10 cellular contexts compared by ENCODE assay signal in genomic region chr15:73346735-73347312, GRCh38. TPM values are rescaled to one million over a fixed set of nuclear protein-coding genes. Genes with fewer than 3 reads are reported as not detected.
A peak's percentile ranks its signal among the peaks of the same experiment; 100 is the strongest.
DNase-seq lines count a peak whose midpoint lies in the region; ATAC-seq, FAIRE-seq and TF ChIP-seq lines count a peak whose summit lies in the region.
"Had no signal": no experiment of that assay in that cellular context is flagged by ENCODE, and none has a peak within 500 bp of the region (broad histone marks: within the 10 kb centered on the region; RNA-seq: fewer than 3 reads in every experiment).

No MANE protein-coding gene starts in this region.

- peaks cover 2% of the 10 kb centered on the region for H3K27me3 Mint-ChIP-seq in activated CD4-positive, alpha-beta T cell treated with anti-CD3 and anti-CD28 coated beads, Interleukin-2, amount 10 ng/mL, durations not matched to agents 7 days and 5 days
- H3K27me3 Mint-ChIP-seq in osteocyte (ENCODE audit: unreplicated experiment), result peaks cover 4% of the 10 kb centered on the region

- no peak for TF ChIP-seq POLR2A in H1 (IDR thresholded peaks at IDR 0.05; ENCODE audit: control extremely low read depth in 1 of 2, low read depth in 2 of 2, low read length in 2 of 2)

- peaks cover 0 to 7% (median 3%) of the 10 kb centered on the region in 4 experiments; a peak in 6 of 7 replicates for H3K4me1 ChIP-seq in H1 (replicated peaks in 1 of 4; ENCODE audit: control insufficient read depth in 3 of 4, insufficient read depth in 4 of 4, low read length in 3 of 4)

- H3K9me3 Mint-ChIP-seq in activated CD4-positive, alpha-beta T cell treated with anti-CD3 and anti-CD28 coated beads, Interleukin-2, amount 10 ng/mL, durations not matched to agents 7 days and 5 days, result peaks cover 3% of the 10 kb centered on the region
- peaks cover 5% of the 10 kb centered on the region for H3K9me3 Mint-ChIP-seq in osteocyte (ENCODE audit: unreplicated experiment)

- H3K27ac Mint-ChIP-seq in activated CD4-positive, alpha-beta T cell treated with anti-CD3 and anti-CD28 coated beads, Interleukin-2, amount 10 ng/mL, durations not matched to agents 7 days and 5 days, result no peak overlapping the region
- no peak overlapping the region for H3K27ac Mint-ChIP-seq in osteocyte (ENCODE audit: unreplicated experiment)

- H2AK5ac ChIP-seq in H1 (ENCODE audit: low read depth, low read length), result no peak overlapping the region

- peaks cover 0 to 3% of the 10 kb centered on the region in 2 experiments; a peak in 1 of 4 replicates for H3K9me3 ChIP-seq in H1 (ENCODE audit: insufficient read depth in 2 of 2, low read depth in 1 of 2, low read length in 1 of 2)

- peaks cover 0 to 9% (median 6%) of the 10 kb centered on the region in 4 experiments; a peak in 5 of 8 replicates for H3K36me3 ChIP-seq in H1 (ENCODE audit: control insufficient read depth in 2 of 4, insufficient read depth in 4 of 4, low read length in 3 of 4)

- no peak for FAIRE-seq in H1 (lab: Jason Lieb, UNC)

- H2BK20ac ChIP-seq in H1 (ENCODE audit: low read length), result no peak overlapping the region

- no peaks in the 10 kb centered on the region for H3K27me3 ChIP-seq in H1 (replicated peaks in 1 of 4; ENCODE audit: control insufficient read depth in 3 of 4, extremely low read depth in 1 of 4, insufficient read depth in 3 of 4, low read length in 3 of 4)

- POLR2A ChIA-PET in activated CD4-positive, alpha-beta T cell treated with anti-CD3 and anti-CD28 coated beads, Interleukin-2, amount 10 ng/mL, durations not matched to agents 7 days and 5 days (lab: Charles Lee), result no interaction called here
- POLR2A ChIA-PET in H1 (lab: Charles Lee; ENCODE audit: partially characterized antibody), result no interaction called here

- 52% methylated on average over 9 of the region's 9 CpGs; no CpG with 5 or more reads in 1 of the 2 experiments for WGBS in H1 (ENCODE audit: extremely low coverage in 1 of 2, insufficient coverage in 1 of 2, insufficient read length in 1 of 2, insufficient replicate concordance in 2 of 2, low coverage in 1 of 2, low lambda C conversion rate in 2 of 2, missing lambda C conversion rate in 1 of 2), 2 experiments

- peaks cover 10% of the 10 kb centered on the region for H3K79me1 ChIP-seq in H1 (ENCODE audit: low read depth, low read length)

- no peak overlapping the region for H2BK5ac ChIP-seq in H1 (ENCODE audit: low read depth, low read length)

- H3K23ac ChIP-seq in H1 (ENCODE audit: insufficient read length), result no peak overlapping the region

- no peak overlapping the region for H3K4me3 ChIP-seq in H1 (ENCODE audit: extremely low read depth in 1 of 4, insufficient read depth in 2 of 4, low read depth in 3 of 4, low read length in 4 of 4)

- no peak overlapping the region for H3K27ac ChIP-seq in H1 (ENCODE audit: low read depth, low read length)
- H3K27ac ChIP-seq: VCaP had no signal

- H3K9ac ChIP-seq in H1 (replicated peaks in 1 of 4; ENCODE audit: extremely low read depth in 1 of 4, low read depth in 3 of 4, low read length in 3 of 4), result no peak overlapping the region

- no peak overlapping the region for H3K56ac ChIP-seq in H1 (replicated peaks; ENCODE audit: insufficient read length, low read depth, low read length)

- no peak overlapping the region for H4K91ac ChIP-seq in H1 (replicated peaks; ENCODE audit: insufficient read length, low read length)

- H3K4me3 Mint-ChIP-seq in activated CD4-positive, alpha-beta T cell treated with anti-CD3 and anti-CD28 coated beads, Interleukin-2, amount 10 ng/mL, durations not matched to agents 7 days and 5 days, result no peak overlapping the region
- no peak overlapping the region for H3K4me3 Mint-ChIP-seq in osteocyte (ENCODE audit: unreplicated experiment)

- no peak overlapping the region for H3K14ac ChIP-seq in H1 (ENCODE audit: insufficient read length)

- no peaks in the 10 kb centered on the region for H3K4me1 Mint-ChIP-seq in activated CD4-positive, alpha-beta T cell treated with anti-CD3 and anti-CD28 coated beads, Interleukin-2, amount 10 ng/mL, durations not matched to agents 7 days and 5 days
- H3K4me1 Mint-ChIP-seq in osteocyte (ENCODE audit: unreplicated experiment), result no peaks in the 10 kb centered on the region

- CTCF ChIA-PET in activated CD4-positive, alpha-beta T cell treated with anti-CD3 and anti-CD28 coated beads, Interleukin-2, amount 10 ng/mL, durations not matched to agents 7 days and 5 days (lab: Charles Lee), result no interaction called here
- CTCF ChIA-PET in H1 (lab: Charles Lee; ENCODE audit: partially characterized antibody), result interaction anchor here (1.7 to 2.4 kb wide), 2 partner anchors 15 to 20 kb away, joined by 4 to 10 read pairs; no protein-coding TSS in a partner anchor

- no peak overlapping the region for H3K18ac ChIP-seq in H1 (ENCODE audit: extremely low read depth, low read length)

- TF ChIP-seq CTCF in H1 (IDR thresholded peaks at IDR 0.05; ENCODE audit: control extremely low read depth in 1 of 3, insufficient read depth in 1 of 3, low read depth in 1 of 3, low read length in 3 of 3) (no peak), osteocyte (IDR thresholded peaks at IDR 0.05) (no peak)

- no peak overlapping the region for H4K5ac ChIP-seq in H1 (ENCODE audit: insufficient read length, low read depth, low read length)

- H3K79me2 ChIP-seq in H1 (ENCODE audit: control insufficient read depth in 1 of 2, insufficient read depth in 2 of 2, low read length in 2 of 2), result peaks cover 0 to 65% of the 10 kb centered on the region in 2 experiments; a peak in 2 of 4 replicates

- peaks cover 18 to 37% of the 10 kb centered on the region in 2 experiments for H4K20me1 ChIP-seq in H1 (replicated peaks in 1 of 2; ENCODE audit: control insufficient read depth in 1 of 2, insufficient read depth in 2 of 2, low read length in 2 of 2)

- no peak for TF ChIP-seq EP300 in H1 (IDR thresholded peaks at IDR 0.05; ENCODE audit: borderline replicate concordance in 1 of 2, low read depth in 2 of 2, low read length in 2 of 2)

- no peak overlapping the region for H2BK120ac ChIP-seq in H1 (replicated peaks; ENCODE audit: low read depth, low read length)

- H2AFZ ChIP-seq in H1 (ENCODE audit: low read length), result no peak overlapping the region

- no peak overlapping the region for H3K4me2 ChIP-seq in H1 (ENCODE audit: insufficient read depth in 1 of 2, low read depth in 2 of 2, low read length in 2 of 2)

- no peak overlapping the region for H3K4ac ChIP-seq in H1 (replicated peaks; ENCODE audit: insufficient read length, low read depth, low read length)

- no peak for ATAC-seq in activated CD4-positive, CD25-positive, alpha-beta regulatory T cell treated with anti-CD3 and anti-CD28 coated beads, Interleukin-2, amount 50 U/mL, for 24 hours
- ATAC-seq in GM18868 (IDR thresholded peaks at IDR 0.05; ENCODE audit: unreplicated experiment), result no peak

- no peaks in the 10 kb centered on the region for H3K23me2 ChIP-seq in H1 (ENCODE audit: low read depth, low read length)

- H4K8ac ChIP-seq in H1 (ENCODE audit: extremely low read depth, insufficient read depth, low read length), result no peak overlapping the region

- TF ChIP-seq RAD21 in H1 (IDR thresholded peaks at IDR 0.05 in 1 of 2, conservative IDR thresholded peaks at IDR 0.05 in 1 of 2; ENCODE audit: low read depth in 2 of 2, low read length in 2 of 2), result peak in 1 of 2 experiments; percentile 26; a peak in 1 of 4 replicates

- H2BK15ac ChIP-seq in H1 (ENCODE audit: low read length), result no peak overlapping the region

- no peaks in the 10 kb centered on the region for H3K36me3 Mint-ChIP-seq in activated CD4-positive, alpha-beta T cell treated with anti-CD3 and anti-CD28 coated beads, Interleukin-2, amount 10 ng/mL, durations not matched to agents 7 days and 5 days (ENCODE audit: low read depth)
- no peaks in the 10 kb centered on the region for H3K36me3 Mint-ChIP-seq in osteocyte (ENCODE audit: unreplicated experiment)

- no peak overlapping the region for H2BK12ac ChIP-seq in H1 (ENCODE audit: low read depth, low read length)

- peak; percentile 7 to 23 (median 12) for DNase-seq in activated CD4-positive, CD25-positive, alpha-beta regulatory T cell (lab: John Stamatoyannopoulos, UW)
- DNase-seq in activated CD4-positive, alpha-beta T cell treated with anti-CD3 and anti-CD28 coated beads, Interleukin-2, amount 10 ng/mL, durations not matched to agents 7 days and 5 days, result peak; percentile 73
- DNase-seq in H1 (ENCODE audit: low read depth in 1 of 2, low spot score in 2 of 2), result peak; percentile 34 to 91
- DNase-seq in retina, result peak; percentile 41
- no peak for DNase-seq in DMS79 treated with DMSO at 0.1 percent for 48 hours (lab: John Stamatoyannopoulos, UW)
- no peak for DNase-seq in osteocyte (ENCODE audit: extremely low spot score, unreplicated experiment)

TF ChIP-seq in H1, 55 proteins besides CTCF, POLR2A, EP300 and RAD21 (continues in another document):
- no peak for TF ChIP-seq HDAC6 (IDR thresholded peaks at IDR 0.05; ENCODE audit: low read depth, low read length)
- no peak for TF ChIP-seq CBX8 (IDR thresholded peaks at IDR 0.05; ENCODE audit: borderline replicate concordance, low read depth, low read length)
- peak; percentile 41 to 67; a peak in 1 of 4 replicates for TF ChIP-seq HDAC2 (IDR thresholded peaks at IDR 0.05; ENCODE audit: borderline replicate concordance in 1 of 2, low read depth in 2 of 2, low read length in 2 of 2)
- TF ChIP-seq POLR2AphosphoS5 (IDR thresholded peaks at IDR 0.05; ENCODE audit: low read depth, low read length), result no peak
- 0 out of 2 replicates have a peak, but pooled peaks have one; percentile 26 for TF ChIP-seq TEAD4 (IDR thresholded peaks at IDR 0.05; ENCODE audit: low read depth, low read length)
- peak; percentile 90 for TF ChIP-seq SAP30 (IDR thresholded peaks at IDR 0.05; ENCODE audit: insufficient read depth, insufficient replicate concordance, low read length)
- TF ChIP-seq SIN3A (conservative IDR thresholded peaks at IDR 0.05 in 1 of 2, IDR thresholded peaks at IDR 0.05 in 1 of 2; ENCODE audit: low read depth in 1 of 2, low read length in 2 of 2), result peak; percentile 90 to 95
- no peak for TF ChIP-seq SIRT6 (IDR thresholded peaks at IDR 0.05; ENCODE audit: low read length)
- no peak for TF ChIP-seq NRF1 (IDR thresholded peaks at IDR 0.05; ENCODE audit: low read depth, low read length)
- peak; percentile 83; the same call in 1 of the 2 replicates for TF ChIP-seq TCF12 (IDR thresholded peaks at IDR 0.05; ENCODE audit: low read depth, low read length)

RNA-seq across cellular contexts. Expression of gene HCN4, which starts 21.9 kb away (rescaled TPM):
- total RNA-seq in activated CD4-positive, alpha-beta T cell treated with anti-CD3 and anti-CD28 coated beads, Interleukin-2, amount 10 ng/mL, durations not matched to agents 7 days and 5 days, result not detected
- total RNA-seq in H1 (2021; fragmentation: NEBNext Ultra II Directional; extraction: Animal tissue kit (Norgen Biotek cat#: 25700)), result 8.5 and 9.3 TPM in 2 replicates
- polyA plus RNA-seq in H1 (2011; rRNA removed), result 3.7 and 4.1 TPM in 2 replicates
- polyA plus RNA-seq in H1 (2011; cell fraction: cytosol; rRNA removed), result 1.8 TPM
- 4.5 TPM for polyA plus RNA-seq in H1 (2011; cell fraction: nucleus; rRNA removed)
- polyA plus RNA-seq in H1 (2012, experiment 1 of 2), result 8.5 to 11.8 TPM (median 9.7 TPM) in 4 replicates
- polyA plus RNA-seq in H1 (2012, experiment 2 of 2), result 8.7 TPM
- polyA plus RNA-seq in H1 (2013, experiment 1 of 2), result 5.8 TPM
- polyA plus RNA-seq in H1 (2013, experiment 2 of 2), result 6.7 TPM
- 5.0 and 5.7 TPM in 2 replicates for polyA minus RNA-seq in H1 (2011; rRNA and poly(A)+ RNA removed)
- 4.4 TPM for polyA minus RNA-seq in H1 (2011; cell fraction: cytosol; rRNA and poly(A)+ RNA removed)
- polyA minus RNA-seq in H1 (2011; cell fraction: nucleus; rRNA and poly(A)+ RNA removed), result 7.2 TPM
- not detected in 2 replicates for total RNA-seq in osteocyte
- polyA plus RNA-seq: AG04450 had no signal

Comparison
In these comparisons a context has a peak if more than half of its experiments do, and no peak if none do; other contexts are left out.
1. DNase-seq: peak in activated CD4-positive, CD25-positive, alpha-beta regulatory T cell (4 of 4), activated CD4-positive, alpha-beta T cell treated with anti-CD3 and anti-CD28 coated beads, Interleukin-2, amount 10 ng/mL, durations not matched to agents 7 days and 5 days (single experiment), H1 (2 of 2) and retina (single experiment); none in DMS79 treated with DMSO at 0.1 percent for 48 hours (single experiment) and osteocyte (single experiment).